Comparison of ENCODE assay signal across 7 cellular contexts in genomic region chr16:999677-1000076, GRCh38.
"Had no signal": no experiment of that assay in that cellular context is flagged by ENCODE, and none has a peak within 500 bp of the region (broad histone marks: within the 10 kb centered on the region; RNA-seq: fewer than 3 reads in every experiment).

No MANE protein-coding gene starts in this region.

- H3K9me3 ChIP-seq: HAP-1 had no signal

- H3K27ac Mint-ChIP-seq: IgD-negative memory B cell had no signal

- ATAC-seq: HCT116 had no signal

- H3K4me1 ChIP-seq: HAP-1 had no signal

- H3K27ac ChIP-seq: GM23248 had no signal

- DNase-seq: GM23248, GOT3, H7, KBM-7 had no signal

- H3K36me3 ChIP-seq: HAP-1 had no signal

- H3K4me3 ChIP-seq: GM23248, HAP-1 had no signal

- H3K4me3 Mint-ChIP-seq: IgD-negative memory B cell had no signal
